Comparison of ENCODE assay signal across 10 cellular contexts in genomic region chr4:151887816-151888180, GRCh38.
DNase-seq lines count a peak whose midpoint lies in the region; ATAC-seq lines count a peak whose summit lies in the region.
"Had no signal": no experiment of that assay in that cellular context is flagged by ENCODE, and none has a peak within 500 bp of the region (broad histone marks: within the 10 kb centered on the region; RNA-seq: fewer than 3 reads in every experiment).

No MANE protein-coding gene starts in this region.

- peak; percentile 5 for ATAC-seq in GM18520 (IDR thresholded peaks at IDR 0.05; ENCODE audit: unreplicated experiment)
- peak; percentile 30 for ATAC-seq in GM21381 (IDR thresholded peaks at IDR 0.05; ENCODE audit: unreplicated experiment)
- peak; percentile 14 for ATAC-seq in HG02981 (IDR thresholded peaks at IDR 0.05; ENCODE audit: unreplicated experiment)

- intact Hi-C loops in activated T-helper 1 cell treated with anti-CD3 and anti-CD28 coated beads, Interleukin-12 subunit alpha, Interleukin-12 subunit beta, Interleukin-2, Interleukin-4 antibody, amounts not matched to agents 30 ng/mL and 10 ng/mL and 1 ng/mL, durations not matched to agents 14 hours and 24 hours and 36 hours (cut with micrococcal nuclease) = loop anchor here (5.0 to 10.0 kb wide), 3 partner anchors 185 to 477 kb away; no protein-coding TSS in a partner anchor

- H3K27ac Mint-ChIP-seq in activated T-helper 1 cell treated with anti-CD3 and anti-CD28 coated beads, Interleukin-12 subunit alpha, Interleukin-12 subunit beta, Interleukin-2, Interleukin-4 antibody, amounts not matched to agents 30 ng/mL and 10 ng/mL and 1 ng/mL, durations not matched to agents 14 hours and 24 hours and 36 hours = peak overlapping the region; percentile 71

- peaks cover 3% of the 10 kb centered on the region for H3K9me3 Mint-ChIP-seq in activated T-helper 1 cell treated with anti-CD3 and anti-CD28 coated beads, Interleukin-12 subunit alpha, Interleukin-12 subunit beta, Interleukin-2, Interleukin-4 antibody, amounts not matched to agents 30 ng/mL and 10 ng/mL and 1 ng/mL, durations not matched to agents 14 hours and 24 hours and 36 hours

- no peaks in the 10 kb centered on the region for H3K36me3 Mint-ChIP-seq in activated T-helper 1 cell treated with anti-CD3 and anti-CD28 coated beads, Interleukin-12 subunit alpha, Interleukin-12 subunit beta, Interleukin-2, Interleukin-4 antibody, amounts not matched to agents 30 ng/mL and 10 ng/mL and 1 ng/mL, durations not matched to agents 14 hours and 24 hours and 36 hours (ENCODE audit: low read depth)
- H3K36me3 Mint-ChIP-seq: CD4-positive, alpha-beta memory T cell had no signal

- no peak for DNase-seq in activated T-helper 1 cell treated with anti-CD3 and anti-CD28 coated beads, Interleukin-12 subunit alpha, Interleukin-12 subunit beta, Interleukin-2, Interleukin-4 antibody, amounts not matched to agents 30 ng/mL and 10 ng/mL and 1 ng/mL, durations not matched to agents 14 hours and 24 hours and 36 hours (ENCODE audit: low spot score)
- DNase-seq in cerebellar nuclear complex (lab: John Stamatoyannopoulos, UW) (no peak), NCI-H526 treated with DMSO at 0.1 percent for 48 hours (lab: John Stamatoyannopoulos, UW) (no peak), UCSD-AML1 (lab: John Stamatoyannopoulos, UW; ENCODE audit: unreplicated experiment) (no peak)
- no peak for DNase-seq in activated T-cell treated with anti-CD3 and anti-CD28 coated beads, Interleukin-2, amount 50 U/mL, for 48 hours
- DNase-seq: CD4-positive, alpha-beta memory T cell; NCI-H774 had no signal

- H3K27me3 Mint-ChIP-seq in activated T-helper 1 cell treated with anti-CD3 and anti-CD28 coated beads, Interleukin-12 subunit alpha, Interleukin-12 subunit beta, Interleukin-2, Interleukin-4 antibody, amounts not matched to agents 30 ng/mL and 10 ng/mL and 1 ng/mL, durations not matched to agents 14 hours and 24 hours and 36 hours (ENCODE audit: insufficient read depth) = peaks cover 9% of the 10 kb centered on the region
- H3K27me3 Mint-ChIP-seq: CD4-positive, alpha-beta memory T cell had no signal

- no peak overlapping the region for H3K4me3 Mint-ChIP-seq in activated T-helper 1 cell treated with anti-CD3 and anti-CD28 coated beads, Interleukin-12 subunit alpha, Interleukin-12 subunit beta, Interleukin-2, Interleukin-4 antibody, amounts not matched to agents 30 ng/mL and 10 ng/mL and 1 ng/mL, durations not matched to agents 14 hours and 24 hours and 36 hours

- peaks cover 15% of the 10 kb centered on the region for H3K4me1 Mint-ChIP-seq in activated T-helper 1 cell treated with anti-CD3 and anti-CD28 coated beads, Interleukin-12 subunit alpha, Interleukin-12 subunit beta, Interleukin-2, Interleukin-4 antibody, amounts not matched to agents 30 ng/mL and 10 ng/mL and 1 ng/mL, durations not matched to agents 14 hours and 24 hours and 36 hours (ENCODE audit: low read depth)
